In the genomic region with DNA sequence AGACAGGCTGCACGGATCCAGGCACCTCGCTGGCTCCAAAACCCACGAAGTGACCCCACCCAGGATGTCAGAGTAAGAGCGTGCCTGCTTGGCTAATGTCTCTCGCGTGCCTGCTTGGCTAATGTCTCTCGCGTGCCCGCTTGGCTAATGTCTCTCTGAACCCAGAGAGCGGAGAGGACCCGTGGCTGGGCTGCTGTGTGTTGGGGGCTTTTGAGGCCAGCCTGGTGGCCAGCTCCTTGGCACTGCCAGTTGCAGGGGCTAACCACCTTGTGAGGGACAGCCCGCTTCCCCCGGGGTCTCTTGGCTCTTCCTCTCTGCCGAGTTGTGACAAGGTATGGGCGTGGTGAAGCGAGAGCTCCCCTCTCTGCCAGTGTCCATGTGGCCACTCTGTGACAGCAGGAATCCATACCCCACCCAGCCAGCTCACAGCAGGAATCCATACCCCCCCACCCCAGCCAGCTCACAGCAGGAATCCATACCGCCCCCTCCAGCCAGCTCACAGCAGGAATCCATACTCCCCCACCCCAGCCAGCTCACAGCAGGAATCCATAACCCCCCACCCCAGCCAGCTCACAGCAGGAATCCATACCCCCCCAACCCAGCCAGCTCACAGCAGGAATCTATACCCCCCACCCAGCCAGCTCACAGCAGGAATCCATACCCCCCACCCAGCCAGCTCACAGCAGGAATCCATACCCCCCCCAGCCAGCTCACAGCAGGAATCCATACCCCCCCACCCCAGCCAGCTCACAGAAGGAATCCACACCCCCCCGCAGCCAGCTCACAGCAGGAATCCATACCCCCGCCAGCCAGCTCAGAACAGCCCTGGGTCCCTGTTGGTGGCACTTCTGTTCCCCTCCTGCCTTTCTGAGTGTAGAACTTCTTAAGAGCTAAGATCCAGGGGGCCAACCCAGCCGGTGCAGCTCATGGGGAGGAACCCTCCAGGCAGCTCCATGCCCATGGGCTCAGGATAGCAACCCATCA, we compare ENCODE assay signal across 18 cellular contexts. TPM values are rescaled to one million over a fixed set of nuclear protein-coding genes. Genes with fewer than 3 reads are reported as not detected.
A peak's percentile ranks its signal among the peaks of the same experiment; 100 is the strongest.
DNase-seq lines count a peak whose midpoint lies in the region; ATAC-seq, FAIRE-seq and TF ChIP-seq lines count a peak whose summit lies in the region.
"Had no signal": no experiment of that assay in that cellular context is flagged by ENCODE, and none has a peak within 500 bp of the region (broad histone marks: within the 10 kb centered on the region; RNA-seq: fewer than 3 reads in every experiment).

No MANE protein-coding gene starts in this region.

- WGBS in right cardiac atrium: 55% methylated on average over 20 of the region's 20 CpGs
- WGBS in sigmoid colon, 2 donors: 71 to 77% methylated on average over 20 of the region's 20 CpGs

- DNase-seq in amniotic stem cell (lab: John Stamatoyannopoulos, UW): peak; percentile 42
- DNase-seq in right cardiac atrium: peak; percentile 7 to 50 (median 37)
- DNase-seq in sigmoid colon: peak; percentile 67
- DNase-seq in DMS53 treated with DMSO at 0.1 percent for 48 hours (lab: John Stamatoyannopoulos, UW; ENCODE audit: unreplicated experiment): no peak
- DNase-seq in frontal cortex (ENCODE audit: low spot score in 2 of 2): no peak
- no peak for DNase-seq in KG1 (lab: John Stamatoyannopoulos, UW)
- DNase-seq: brain microvascular endothelial cell, KBM-7, NCI-H1417 treated with DMSO at 0.1 percent for 48 hours, NCI-H510A treated with DMSO at 0.1 percent for 48 hours, transverse colon, WERI-Rb-1 had no signal

- no peak overlapping the region for H3K4me3 ChIP-seq in BLaER1 treated with 17β-estradiol and CSF1 and Interleukin-3, amounts not matched to agents 10 nM and 100 nM
- H3K4me3 ChIP-seq in right cardiac atrium (ENCODE audit: low read length): no peak overlapping the region
- no peak overlapping the region for H3K4me3 ChIP-seq in sigmoid colon
- H3K4me3 ChIP-seq: esophagus muscularis mucosa, GM12878, lung, transverse colon had no signal

- no peak for TF ChIP-seq CTCF in sigmoid colon (IDR thresholded peaks at IDR 0.05)

- H3K36me3 ChIP-seq in BLaER1 treated with 17β-estradiol and CSF1 and Interleukin-3, amounts not matched to agents 10 nM and 100 nM: no peaks in the 10 kb centered on the region
- no peaks in the 10 kb centered on the region for H3K36me3 ChIP-seq in sigmoid colon
- H3K36me3 ChIP-seq: brain microvascular endothelial cell, esophagus muscularis mucosa, transverse colon, WERI-Rb-1 had no signal

- no peak overlapping the region for H3K27ac ChIP-seq in BLaER1 treated with 17β-estradiol and CSF1 and Interleukin-3, amounts not matched to agents 10 nM and 100 nM
- H3K27ac ChIP-seq in right cardiac atrium (ENCODE audit: low read length) (no peak overlapping the region), sigmoid colon (no peak overlapping the region)
- H3K27ac ChIP-seq: brain microvascular endothelial cell, C4-2B, esophagus muscularis mucosa, transverse colon, WERI-Rb-1 had no signal

- TF ChIP-seq EP300 in sigmoid colon (IDR thresholded peaks at IDR 0.05): no peak

- H4K20me1 ChIP-seq in BLaER1 treated with 17β-estradiol and CSF1 and Interleukin-3, amounts not matched to agents 10 nM and 100 nM: peaks cover 0 to 10% (median 0%) of the 10 kb centered on the region in 11 experiments; a peak in 1 of 22 replicates

- intact Hi-C loops in right cardiac atrium (cut with DNase I): loop anchor here in 1 of 4 donors (10.0 kb wide), 1 partner anchor 143 kb away; no protein-coding TSS in a partner anchor
- intact Hi-C loops in sigmoid colon (cut with DNase I): no loop called here

- peaks cover 0 to 10% (median 8%) of the 10 kb centered on the region in 11 experiments; a peak in 14 of 22 replicates for H3K9me3 ChIP-seq in BLaER1 treated with 17β-estradiol and CSF1 and Interleukin-3, amounts not matched to agents 10 nM and 100 nM (replicated peaks in 1 of 11)
- H3K9me3 ChIP-seq in right cardiac atrium (ENCODE audit: control insufficient read depth, low read length) (no peaks in the 10 kb centered on the region), sigmoid colon (peaks cover 0 to 3% (median 0%) of the 10 kb centered on the region in 4 donors)
- H3K9me3 ChIP-seq: transverse colon had no signal

- peaks cover 0 to 8% (median 0%) of the 10 kb centered on the region in 11 experiments; a peak in 2 of 22 replicates for H3K27me3 ChIP-seq in BLaER1 treated with 17β-estradiol and CSF1 and Interleukin-3, amounts not matched to agents 10 nM and 100 nM
- H3K27me3 ChIP-seq in right cardiac atrium (ENCODE audit: control insufficient read depth, insufficient read depth): no peaks in the 10 kb centered on the region
- no peaks in the 10 kb centered on the region for H3K27me3 ChIP-seq in sigmoid colon
- H3K27me3 ChIP-seq: brain microvascular endothelial cell, esophagus muscularis mucosa, transverse colon had no signal

- 0 out of 22 replicates have a peak overlapping the region, but pooled peaks of 1 of the 11 experiments have one; percentile 9 for H3K9ac ChIP-seq in BLaER1 treated with 17β-estradiol and CSF1 and Interleukin-3, amounts not matched to agents 10 nM and 100 nM

- peaks cover 31 to 83% (median 69%) of the 10 kb centered on the region in 10 experiments for H3K4me1 ChIP-seq in BLaER1 treated with 17β-estradiol and CSF1 and Interleukin-3, amounts not matched to agents 10 nM and 100 nM
- H3K4me1 ChIP-seq in right cardiac atrium (ENCODE audit: control insufficient read depth, insufficient read depth, low read length) (peaks cover 9% of the 10 kb centered on the region), sigmoid colon (peaks cover 0 to 37% (median 30%) of the 10 kb centered on the region in 4 donors)

- peak overlapping the region; percentile 29 to 100 (median 99); a peak in 20 of 22 replicates for H3K4me2 ChIP-seq in BLaER1 treated with 17β-estradiol and CSF1 and Interleukin-3, amounts not matched to agents 10 nM and 100 nM

- ATAC-seq in right cardiac atrium (no peak), HG02623 (IDR thresholded peaks at IDR 0.05; ENCODE audit: unreplicated experiment) (no peak)

- no peak for TF ChIP-seq POLR2A in sigmoid colon (IDR thresholded peaks at IDR 0.05)

- FAIRE-seq in frontal cortex (lab: Jason Lieb, UNC): no peak
- FAIRE-seq: GM12878 had no signal

RNA-seq across cellular contexts. Expression of gene RXRA, which starts 8.5 kb away (rescaled TPM):
- total RNA-seq in right cardiac atrium (10 to 100 TPM; 48.1 to 72.3 (median 61.7) TPM), sigmoid colon (10 to 100 TPM; 26.7 to 49.0 (median 31.4) TPM), frontal cortex (3.7 TPM)
- polyA plus RNA-seq in right cardiac atrium (66.0 TPM), sigmoid colon (10 to 100 TPM; 27.6 to 50.8 (median 38.4) TPM)

Comparison
In these comparisons a context has a peak if more than half of its experiments do, and no peak if none do; other contexts are left out.
1. DNase-seq: peak in amniotic stem cell (single experiment), right cardiac atrium (3 of 3) and sigmoid colon (single experiment); none in DMS53 treated with DMSO at 0.1 percent for 48 hours (single experiment), frontal cortex (0 of 2) and KG1 (single experiment).